ENCODE assay signal across 16 cellular contexts in genomic region chr13:106513025-106513424, GRCh38. TPM values are rescaled to one million over a fixed set of nuclear protein-coding genes. Genes with fewer than 3 reads are reported as not detected.
DNase-seq lines count a peak whose midpoint lies in the region; ATAC-seq, FAIRE-seq and TF ChIP-seq lines count a peak whose summit lies in the region.
"Had no signal": no experiment of that assay in that cellular context is flagged by ENCODE, and none has a peak within 500 bp of the region (broad histone marks: within the 10 kb centered on the region; RNA-seq: fewer than 3 reads in every experiment).

No MANE protein-coding gene starts in this region.

- CTCF ChIA-PET in A549 (lab: Yijun Ruan, JAX) (interaction anchor here (0.6 kb wide), 1 partner anchor 1052 kb away, joined by 3 read pairs; no protein-coding TSS in a partner anchor), OCI-LY7 (lab: Charles Lee; ENCODE audit: unreplicated experiment) (no interaction called here)

- peaks cover 28% of the 10 kb centered on the region; the same call in 1 of the 2 replicates for H3K36me3 ChIP-seq in HUES64 (ENCODE audit: insufficient read depth, low read length)
- H3K36me3 ChIP-seq in bronchial epithelial cell (ENCODE audit: control insufficient read depth, insufficient read depth, low read length): peaks cover 7% of the 10 kb centered on the region
- H3K36me3 ChIP-seq in kidney epithelial cell (ENCODE audit: control insufficient read depth, insufficient read depth, low read length): no peaks in the 10 kb centered on the region
- no peaks in the 10 kb centered on the region for H3K36me3 ChIP-seq in OCI-LY7 (ENCODE audit: insufficient read depth, low read length)
- H3K36me3 ChIP-seq: ovary had no signal

- no peaks in the 10 kb centered on the region for H4K20me1 ChIP-seq in OCI-LY7 (ENCODE audit: insufficient read depth, low read length)

- no peak for ATAC-seq in A549
- no peak for ATAC-seq in HG02870 (IDR thresholded peaks at IDR 0.05; ENCODE audit: unreplicated experiment)
- ATAC-seq: body of pancreas had no signal

- no peak overlapping the region for H3K27ac ChIP-seq in A549
- peak overlapping the region; percentile 22; the same call in 1 of the 2 replicates for H3K27ac ChIP-seq in HUES64 (ENCODE audit: low read depth, low read length)
- H3K27ac ChIP-seq in OCI-LY7 (ENCODE audit: low read depth, low read length, poor library complexity, severe bottlenecking): no peak overlapping the region
- H3K27ac ChIP-seq: body of pancreas, ovary, tibial artery had no signal

- H3K4me2 ChIP-seq in A549: peak overlapping the region; percentile 25; the same call in 1 of the 3 replicates
- H3K4me2 ChIP-seq in OCI-LY7 (ENCODE audit: low read length): no peak overlapping the region

- POLR2A ChIA-PET in A549 (lab: Yijun Ruan, JAX) (no interaction called here), OCI-LY7 (lab: Charles Lee) (interaction anchor here (1.4 kb wide), 1 partner anchor 9 kb away, joined by 6 read pairs; no protein-coding TSS in a partner anchor)

- TF ChIP-seq RAD21 in A549 (conservative IDR thresholded peaks at IDR 0.05 in 1 of 2, IDR thresholded peaks at IDR 0.05 in 1 of 2): no peak

- TF ChIP-seq EP300 in A549 (IDR thresholded peaks at IDR 0.05): no peak

- FAIRE-seq in A549 (lab: Jason Lieb, UNC) (no peak), bronchial epithelial cell (lab: Jason Lieb, UNC) (no peak)

- WGBS in A549 (ENCODE audit: missing lambda C conversion rate): 45% methylated on average over 4 of the region's 4 CpGs
- WGBS in HUES64: 65% methylated on average over 3 of the region's 4 CpGs

- BruUV-seq in OCI-LY7 (replicated peaks; lab: Mats Ljungman, UMichigan): no TSS peak

- H2AFZ ChIP-seq in OCI-LY7 (ENCODE audit: low read length): no peak overlapping the region

- H3K9me2 ChIP-seq in OCI-LY7 (ENCODE audit: insufficient read depth, low read length): no peaks in the 10 kb centered on the region

- H3K9me3 ChIP-seq in A549: no peaks in the 10 kb centered on the region
- no peaks in the 10 kb centered on the region for H3K9me3 ChIP-seq in HUES64 (ENCODE audit: insufficient read depth, low read depth, low read length)
- H3K9me3 ChIP-seq in OCI-LY7 (ENCODE audit: low read length): no peaks in the 10 kb centered on the region
- H3K9me3 ChIP-seq: body of pancreas, ovary, tibial artery had no signal

- DNase-seq in A549 (ENCODE audit: low read depth in 1 of 2, low spot score in 1 of 2) (no peak), bronchial epithelial cell (ENCODE audit: low read depth) (peak; percentile 69), kidney epithelial cell (ENCODE audit: low read depth) (peak; percentile 43), NCI-H1694 treated with DMSO at 0.1 percent for 48 hours (lab: John Stamatoyannopoulos, UW) (no peak), MV-4-11 (lab: John Stamatoyannopoulos, UW) (no peak), OCI-LY7 (ENCODE audit: low spot score) (no peak)
- DNase-seq: activated CD4-positive, alpha-beta memory T cell treated with anti-CD3 and anti-CD28 coated beads, Interleukin-2, amount 10 ng/mL, durations not matched to agents 7 days and 5 days; body of pancreas; hypothalamus; NCI-H1436 treated with DMSO at 0.1 percent for 48 hours; NCI-H526; ovary; T1000; tibial artery had no signal

- H3K79me2 ChIP-seq in OCI-LY7 (ENCODE audit: insufficient read depth, low read depth, low read length): no peaks in the 10 kb centered on the region

- H3K4me3 ChIP-seq in A549: no peak overlapping the region
- H3K4me3 ChIP-seq in HUES64 (ENCODE audit: low read length): no peak overlapping the region
- H3K4me3 ChIP-seq in bronchial epithelial cell (ENCODE audit: low read depth, low read length): no peak overlapping the region
- no peak overlapping the region for H3K4me3 ChIP-seq in kidney epithelial cell (ENCODE audit: low read depth, low read length)
- H3K4me3 ChIP-seq in OCI-LY7 (ENCODE audit: low read depth, low read length, poor library complexity, severe bottlenecking): no peak overlapping the region
- H3K4me3 ChIP-seq: body of pancreas, ovary, tibial artery had no signal

- no peaks in the 10 kb centered on the region for H3K27me3 ChIP-seq in HUES64 (ENCODE audit: insufficient read depth, low read length)
- no peaks in the 10 kb centered on the region for H3K27me3 ChIP-seq in bronchial epithelial cell (ENCODE audit: control insufficient read depth, insufficient read depth, low read length)
- H3K27me3 ChIP-seq in kidney epithelial cell (ENCODE audit: control insufficient read depth, insufficient read depth, low read length): no peaks in the 10 kb centered on the region
- H3K27me3 ChIP-seq: body of pancreas, ovary, tibial artery had no signal

- intact Hi-C loops in OCI-LY7 (cut with micrococcal nuclease; ENCODE audit: unreplicated experiment): no loop called here

- TF ChIP-seq CTCF in A549 (IDR thresholded peaks at IDR 0.05): no peak
- TF ChIP-seq CTCF in bronchial epithelial cell (IDR thresholded peaks at IDR 0.05; ENCODE audit: insufficient read depth, low read length, severe bottlenecking): no peak
- TF ChIP-seq CTCF in kidney epithelial cell (IDR thresholded peaks at IDR 0.05; ENCODE audit: insufficient read depth, low read length, poor library complexity, severe bottlenecking): no peak
- TF ChIP-seq CTCF in OCI-LY7 (conservative IDR thresholded peaks at IDR 0.05; ENCODE audit: low read length): no peak

- H3K4me1 ChIP-seq in A549 (peaks cover 4% of the 10 kb centered on the region; the same call in 1 of the 3 replicates), HUES64 (ENCODE audit: insufficient read depth, low read length) (peaks cover 46% of the 10 kb centered on the region), OCI-LY7 (ENCODE audit: insufficient read depth, low read length, poor library complexity, severe bottlenecking) (no peaks in the 10 kb centered on the region)
- H3K4me1 ChIP-seq: body of pancreas, tibial artery had no signal

- H3K9ac ChIP-seq in HUES64 (ENCODE audit: low read depth, low read length): no peak overlapping the region

- TF ChIP-seq POLR2A in A549 (IDR thresholded peaks at IDR 0.05; ENCODE audit: low read length): no peak

TF ChIP-seq in A549, 52 proteins besides CTCF, POLR2A, EP300 and RAD21 (continues in another document):
- TF ChIP-seq RFX5 (IDR thresholded peaks at IDR 0.05) (no peak), EHMT2 (IDR thresholded peaks at IDR 0.05; ENCODE audit: low read depth) (no peak), CHD2 (IDR thresholded peaks at IDR 0.05; ENCODE audit: low read length, partially characterized antibody) (no peak), PHF8 (IDR thresholded peaks at IDR 0.05; ENCODE audit: borderline replicate concordance, low read depth) (no peak), HDAC2 (IDR thresholded peaks at IDR 0.05) (no peak), SREBF2 (IDR thresholded peaks at IDR 0.05) (no peak), HMGXB4 (CRISPR knock-in tag; IDR thresholded peaks at IDR 0.05; ENCODE audit: borderline replicate concordance) (no peak), BCL3 (IDR thresholded peaks at IDR 0.05) (no peak), HEYL (CRISPR knock-in tag; IDR thresholded peaks at IDR 0.05) (no peak), TFCP2L1 (CRISPR knock-in tag; IDR thresholded peaks at IDR 0.05) (no peak), RCOR1 (IDR thresholded peaks at IDR 0.05; ENCODE audit: low read depth, low read length) (no peak), MYC (IDR thresholded peaks at IDR 0.05; ENCODE audit: borderline replicate concordance, low read length) (no peak)

RNA-seq across cellular contexts. Expression of gene EFNB2, which starts 22.4 kb away (rescaled TPM):
- polyA plus RNA-seq in A549 (2011; rRNA removed): 1.0 and 1.1 TPM in 2 replicates
- 0.54 and 0.57 TPM in 2 replicates for polyA plus RNA-seq in A549 (2012; cell fraction: cytosol; rRNA removed)
- polyA plus RNA-seq in A549 (2012; cell fraction: nucleus; rRNA removed): 0.61 and 0.83 TPM in 2 replicates
- 1.3 to 1.6 TPM (median 1.3 TPM) in 3 replicates for polyA plus RNA-seq in A549 (2017; fragmentation: RNase III; extraction: RNeasy Plus Mini Kit Qiagen cat#74134 plus additional on column Dnase treatment)
- polyA minus RNA-seq in A549 (2011; rRNA and poly(A)+ RNA removed): 1.0 and 1.5 TPM in 2 replicates
- polyA plus RNA-seq in HUES64 (2013, experiment 1 of 2): 30.9 TPM
- 47.2 TPM for polyA plus RNA-seq in HUES64 (2013, experiment 2 of 2)
- total RNA-seq in bronchial epithelial cell: 11.3 and 23.2 TPM in 2 replicates
- 42.1 and 46.3 TPM in 2 replicates for total RNA-seq in kidney epithelial cell
- 0.25 and 0.49 TPM in 2 replicates for total RNA-seq in OCI-LY7 (2014; rRNA removed; shearing (Covaris generic))
- 0.31 and 0.51 TPM in 2 replicates for total RNA-seq in OCI-LY7 (2022)

RNA-seq across cellular contexts. Expression of gene ARGLU1, which starts 54.9 kb away (rescaled TPM):
- 42.7 and 67.2 TPM in 2 replicates for polyA plus RNA-seq in A549 (2011; rRNA removed)
- polyA plus RNA-seq in A549 (2012; cell fraction: cytosol; rRNA removed): 27.4 and 34.3 TPM in 2 replicates
- 54.7 and 59.3 TPM in 2 replicates for polyA plus RNA-seq in A549 (2012; cell fraction: nucleus; rRNA removed)
- polyA plus RNA-seq in A549 (2017; fragmentation: RNase III; extraction: RNeasy Plus Mini Kit Qiagen cat#74134 plus additional on column Dnase treatment): 93.1 to 148 TPM (median 137 TPM) in 3 replicates
- 4.9 and 5.8 TPM in 2 replicates for polyA minus RNA-seq in A549 (2011; rRNA and poly(A)+ RNA removed)
- 85.4 TPM for polyA plus RNA-seq in HUES64 (2013, experiment 1 of 2)
- polyA plus RNA-seq in HUES64 (2013, experiment 2 of 2): 109 TPM
- 31.9 and 48.4 TPM in 2 replicates for total RNA-seq in bronchial epithelial cell
- 50.1 and 58.4 TPM in 2 replicates for total RNA-seq in kidney epithelial cell
- total RNA-seq in OCI-LY7 (2014; rRNA removed; shearing (Covaris generic)): 71.9 and 89.1 TPM in 2 replicates
- total RNA-seq in OCI-LY7 (2022): 71.6 and 87.7 TPM in 2 replicates

Comparison
In these comparisons a context has a peak if more than half of its experiments do, and no peak if none do; other contexts are left out.
1. DNase-seq: peak in bronchial epithelial cell (single experiment) and kidney epithelial cell (single experiment); none in A549 (0 of 2), NCI-H1694 treated with DMSO at 0.1 percent for 48 hours (single experiment), MV-4-11 (single experiment) and OCI-LY7 (single experiment).